28 cellular contexts compared by ENCODE assay signal in the genomic region with DNA sequence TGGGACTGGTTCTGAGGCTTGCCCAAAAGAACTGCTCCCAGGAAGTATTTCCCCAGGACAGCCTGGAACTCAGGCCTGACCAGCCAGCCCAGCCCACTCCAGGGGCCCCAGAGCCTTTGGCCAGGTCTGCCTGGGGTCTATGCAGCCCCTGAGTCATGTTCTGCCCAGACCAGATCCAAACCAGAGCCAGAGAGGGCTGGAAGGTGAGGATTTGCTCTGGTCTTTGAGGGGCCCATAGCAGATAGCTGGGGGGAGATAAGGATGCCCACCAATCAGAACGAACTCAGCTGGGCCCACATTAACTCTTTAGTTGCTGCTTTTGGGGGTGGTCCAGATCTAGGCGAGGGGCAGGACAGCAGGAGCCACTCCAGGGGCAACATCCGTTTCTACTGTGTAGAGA. TPM values are rescaled to one million over a fixed set of nuclear protein-coding genes. Genes with fewer than 3 reads are reported as not detected.
DNase-seq lines count a peak whose midpoint lies in the region; ATAC-seq and TF ChIP-seq lines count a peak whose summit lies in the region.
"Had no signal": no experiment of that assay in that cellular context is flagged by ENCODE, and none has a peak within 500 bp of the region (broad histone marks: within the 10 kb centered on the region; RNA-seq: fewer than 3 reads in every experiment).

No MANE protein-coding gene starts in this region.

- no peak for TF ChIP-seq CTCF in Caco-2 (IDR thresholded peaks at IDR 0.05; ENCODE audit: insufficient read depth in 1 of 2, low read depth in 1 of 2, low read length in 1 of 2, severe bottlenecking in 1 of 2, unreplicated experiment in 1 of 2)

- POLR2A ChIA-PET in Caco-2 (lab: Charles Lee), result no interaction called here

- H3K36me3 ChIP-seq in Caco-2 (ENCODE audit: control insufficient read depth, insufficient read depth, low read length) (peaks cover 3% of the 10 kb centered on the region), mesodermal cell (ENCODE audit: control insufficient read depth, insufficient read depth, low read length) (no peaks in the 10 kb centered on the region)
- H3K36me3 ChIP-seq: BLaER1 treated with 17β-estradiol and CSF1 and Interleukin-3, amounts not matched to agents 10 nM and 100 nM; HAP-1 had no signal

- CTCF ChIA-PET in Caco-2 (lab: Charles Lee), result no interaction called here

- intact Hi-C loops in Caco-2 (cut with micrococcal nuclease; ENCODE audit: unreplicated experiment), result no loop called here
- intact Hi-C loops in dendritic cell treated with granulocyte-macrophage colony-stimulating factor and Interleukin-4, amounts not matched to agents 40 ng/mL and 50 ng/mL, for 4 days (cut with micrococcal nuclease), result no loop called here
- intact Hi-C loops in sciatic nerve (cut with DNase I), result no loop called here

- no peak overlapping the region for H3K4me3 Mint-ChIP-seq in Caco-2 (ENCODE audit: unreplicated experiment)
- no peak overlapping the region for H3K4me3 Mint-ChIP-seq in dendritic cell treated with granulocyte-macrophage colony-stimulating factor and Interleukin-4, amounts not matched to agents 40 ng/mL and 50 ng/mL, for 4 days
- H3K4me3 Mint-ChIP-seq: CD4-positive, alpha-beta T cell; HFFc6 had no signal

- BruUV-seq in Caco-2 (replicated peaks; lab: Mats Ljungman, UMichigan), result TSS peak; percentile 4

- WGBS in mesodermal cell (ENCODE audit: insufficient coverage in 2 of 2), 2 experiments, result 67 to 68% methylated on average over 1 to 2 of the region's 3 CpGs

- no peaks in the 10 kb centered on the region for H3K9me3 Mint-ChIP-seq in Caco-2 (ENCODE audit: unreplicated experiment)
- H3K9me3 Mint-ChIP-seq in dendritic cell treated with granulocyte-macrophage colony-stimulating factor and Interleukin-4, amounts not matched to agents 40 ng/mL and 50 ng/mL, for 4 days, result no peaks in the 10 kb centered on the region
- H3K9me3 Mint-ChIP-seq: CD4-positive, alpha-beta T cell; HFFc6 had no signal

- peaks cover 18% of the 10 kb centered on the region for H3K4me1 Mint-ChIP-seq in Caco-2 (ENCODE audit: low read depth, unreplicated experiment)
- H3K4me1 Mint-ChIP-seq in dendritic cell treated with granulocyte-macrophage colony-stimulating factor and Interleukin-4, amounts not matched to agents 40 ng/mL and 50 ng/mL, for 4 days (ENCODE audit: low read depth), result peaks cover 21% of the 10 kb centered on the region

- no peak for DNase-seq in Caco-2
- DNase-seq in ELF-1 (ENCODE audit: low read depth, low spot score), result peak; percentile 82
- no peak for DNase-seq in UCSD-AML1 (lab: John Stamatoyannopoulos, UW; ENCODE audit: unreplicated experiment)
- no peak for DNase-seq in sciatic nerve (ENCODE audit: low spot score)
- DNase-seq in NCI-H345 (lab: John Stamatoyannopoulos, UW), result no peak
- no peak for DNase-seq in NCI-H2171 (lab: John Stamatoyannopoulos, UW)
- DNase-seq: AML-193; CD4-positive, alpha-beta T cell; GDM1; GOT3; HFFc6; Karpas-422; NCI-H1105; NCI-H146; NCI-H1930; NCI-H2107; NCI-H526 treated with DMSO at 0.1 percent for 48 hours; RPMI8226; SHP77 treated with DMSO at 0.1 percent for 48 hours; SW 1271 had no signal

- peak overlapping the region; percentile 79 for H3K27ac ChIP-seq in mesodermal cell (ENCODE audit: low read depth, low read length, severe bottlenecking)
- H3K27ac ChIP-seq: A549, SK-N-MC had no signal

- ATAC-seq in sciatic nerve, result no peak
- ATAC-seq: A549, GM12878 had no signal

- no peaks in the 10 kb centered on the region for H3K27me3 Mint-ChIP-seq in Caco-2 (ENCODE audit: insufficient read depth, unreplicated experiment)
- H3K27me3 Mint-ChIP-seq in dendritic cell treated with granulocyte-macrophage colony-stimulating factor and Interleukin-4, amounts not matched to agents 40 ng/mL and 50 ng/mL, for 4 days, result peaks cover 6% of the 10 kb centered on the region
- H3K27me3 Mint-ChIP-seq: CD4-positive, alpha-beta T cell had no signal

- H3K4me3 ChIP-seq in Caco-2 (ENCODE audit: low read depth, low read length) (no peak overlapping the region), mesodermal cell (ENCODE audit: extremely low read depth, insufficient read depth, low read length, poor library complexity, severe bottlenecking) (no peak overlapping the region)
- H3K4me3 ChIP-seq: A549; BLaER1 treated with 17β-estradiol and CSF1 and Interleukin-3, amounts not matched to agents 10 nM and 100 nM; GM12878; HAP-1; SK-N-MC had no signal

- H3K36me3 Mint-ChIP-seq in Caco-2 (ENCODE audit: insufficient read depth, unreplicated experiment), result peaks cover 96% of the 10 kb centered on the region
- H3K36me3 Mint-ChIP-seq in dendritic cell treated with granulocyte-macrophage colony-stimulating factor and Interleukin-4, amounts not matched to agents 40 ng/mL and 50 ng/mL, for 4 days (ENCODE audit: low read depth), result no peaks in the 10 kb centered on the region

- H3K9me3 ChIP-seq in Caco-2, result no peaks in the 10 kb centered on the region
- H3K9me3 ChIP-seq in mesodermal cell (ENCODE audit: control insufficient read depth, low read length), result no peaks in the 10 kb centered on the region
- H3K9me3 ChIP-seq: A549; BLaER1 treated with 17β-estradiol and CSF1 and Interleukin-3, amounts not matched to agents 10 nM and 100 nM; HAP-1 had no signal

- H3K4me1 ChIP-seq in Caco-2, result no peaks in the 10 kb centered on the region; the same call in 1 of the 2 replicates
- peaks cover 38% of the 10 kb centered on the region for H3K4me1 ChIP-seq in mesodermal cell (ENCODE audit: control insufficient read depth, insufficient read depth, low read length, poor library complexity, severe bottlenecking)
- H3K4me1 ChIP-seq: HAP-1 had no signal

- no peaks in the 10 kb centered on the region for H3K27me3 ChIP-seq in Caco-2 (replicated peaks; ENCODE audit: control insufficient read depth, insufficient read depth, low read length)
- H3K27me3 ChIP-seq: BLaER1 treated with 17β-estradiol and CSF1 and Interleukin-3, amounts not matched to agents 10 nM and 100 nM had no signal

- no peak overlapping the region for H3K27ac Mint-ChIP-seq in Caco-2 (ENCODE audit: unreplicated experiment)
- peak overlapping the region; percentile 33 for H3K27ac Mint-ChIP-seq in dendritic cell treated with granulocyte-macrophage colony-stimulating factor and Interleukin-4, amounts not matched to agents 40 ng/mL and 50 ng/mL, for 4 days
- H3K27ac Mint-ChIP-seq: CD4-positive, alpha-beta T cell; HFFc6 had no signal

RNA-seq across cellular contexts. Expression of a gene that starts 16.8 kb away (rescaled TPM):
- 56.2 and 61.2 TPM in 2 replicates for total RNA-seq in Caco-2 (2022)
- polyA plus RNA-seq in mesodermal cell (2013, experiment 1 of 2), result 0.66 TPM
- 1.0 TPM for polyA plus RNA-seq in mesodermal cell (2013, experiment 2 of 2)
- 2.6 TPM for total RNA-seq in sciatic nerve
- total RNA-seq: CD4-positive, alpha-beta T cell; NCI-H460 had no signal

RNA-seq across cellular contexts. Expression of a gene that starts 47.5 kb away (rescaled TPM):
- total RNA-seq in Caco-2 (2022) (not detected in 2 replicates), sciatic nerve (not detected)
- polyA plus RNA-seq in mesodermal cell (2013, experiment 1 of 2), result 1.4 TPM
- 0.91 TPM for polyA plus RNA-seq in mesodermal cell (2013, experiment 2 of 2)
- total RNA-seq: CD4-positive, alpha-beta T cell; GM12878; HFFc6; NCI-H460 had no signal
- polyA plus RNA-seq: A549, GM12878 had no signal

Comparison
In these comparisons a context has a peak if more than half of its experiments do, and no peak if none do; other contexts are left out.
1. RNA of a gene that starts 16.8 kb away (total RNA-seq): 56.2 to 61.2 TPM in Caco-2; 2.6 TPM in sciatic nerve (single experiment); every median in the first group is over 10 times any median in the second.